18 cellular contexts compared by ENCODE assay signal in the genomic region with DNA sequence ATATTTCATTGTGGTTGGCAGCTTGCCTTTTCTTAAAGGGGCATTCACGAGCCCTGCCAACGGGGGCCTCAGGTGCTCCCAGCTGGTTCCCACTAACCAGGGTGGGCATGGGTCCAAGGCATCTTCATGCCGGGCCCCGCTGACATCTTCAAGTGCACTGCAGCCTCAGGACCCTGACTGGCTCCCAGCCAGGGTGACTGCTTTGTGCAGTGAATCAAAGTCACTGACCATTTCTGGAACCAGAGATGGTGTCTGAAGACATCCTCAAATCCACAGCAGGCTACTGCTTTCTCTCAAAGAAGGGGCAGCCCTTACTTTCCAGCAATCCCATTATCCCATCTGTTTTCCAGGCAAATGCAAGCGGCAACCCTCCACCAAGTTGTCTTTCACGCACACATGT.
DNase-seq lines count a peak whose midpoint lies in the region; ATAC-seq and TF ChIP-seq lines count a peak whose summit lies in the region.
"Had no signal": no experiment of that assay in that cellular context is flagged by ENCODE, and none has a peak within 500 bp of the region (broad histone marks: within the 10 kb centered on the region; RNA-seq: fewer than 3 reads in every experiment).

No MANE protein-coding gene starts in this region.

- no peaks in the 10 kb centered on the region for H3K36me3 ChIP-seq in uterus
- H3K36me3 ChIP-seq: BLaER1 treated with 17β-estradiol and CSF1 and Interleukin-3, amounts not matched to agents 10 nM and 100 nM had no signal

- no peaks in the 10 kb centered on the region for H3K27me3 ChIP-seq in uterus
- H3K27me3 ChIP-seq: BLaER1 treated with 17β-estradiol and CSF1 and Interleukin-3, amounts not matched to agents 10 nM and 100 nM had no signal

- no peak for TF ChIP-seq POLR2A in uterus (IDR thresholded peaks at IDR 0.05)

- intact Hi-C loops in uterus (cut with DNase I; ENCODE audit: low total_unique reads): no loop called here

- ATAC-seq in GM18498 (IDR thresholded peaks at IDR 0.05; ENCODE audit: unreplicated experiment): no peak
- ATAC-seq in GM21786 (IDR thresholded peaks at IDR 0.05; ENCODE audit: unreplicated experiment): no peak
- ATAC-seq: K562 had no signal

- H3K9me3 ChIP-seq in uterus: no peaks in the 10 kb centered on the region

- TF ChIP-seq CTCF in coronary artery (IDR thresholded peaks at IDR 0.05) (no peak), uterus (IDR thresholded peaks at IDR 0.05) (no peak)

- peak; percentile 25 to 58 for DNase-seq in NCI-H524 (lab: John Stamatoyannopoulos, UW)
- DNase-seq in NCI-H524 treated with DMSO at 0.1 percent for 48 hours (lab: John Stamatoyannopoulos, UW): no peak
- no peak for DNase-seq in coronary artery (ENCODE audit: low spot score)
- peak; percentile 72 for DNase-seq in mesenteric fat pad (ENCODE audit: low spot score)
- peak; percentile 19 to 43 for DNase-seq in uterus
- DNase-seq in stimulated activated CD4-positive, alpha-beta T cell treated with anti-CD3 and anti-CD28 coated beads, Interleukin-4, amount 100 ng/mL, for 1 hour: no peak
- DNase-seq: CD8-positive, alpha-beta memory T cell; GDM1; HFFc6; NCI-H1436 treated with DMSO at 0.1 percent for 48 hours; NCI-H2081 treated with DMSO at 0.1 percent for 48 hours; NCI-H2227 treated with DMSO at 0.1 percent for 48 hours; NCI-H526 treated with DMSO at 0.1 percent for 48 hours; NK-92 treated with Interleukin-12 subunit alpha and Interleukin-12 subunit beta, amount 100 ng/mL, for 24 hours had no signal

- H3K4me1 ChIP-seq in uterus: no peaks in the 10 kb centered on the region

- H3K4me3 ChIP-seq in coronary artery: peak overlapping the region; percentile 30
- no peak overlapping the region for H3K4me3 ChIP-seq in uterus
- H3K4me3 ChIP-seq: BLaER1 treated with 17β-estradiol and CSF1 and Interleukin-3, amounts not matched to agents 10 nM and 100 nM; K562 had no signal

- H3K27ac ChIP-seq in coronary artery (peak overlapping the region in 1 of 2 donors; percentile 63), uterus (no peak overlapping the region)
- H3K27ac ChIP-seq: BLaER1 treated with 17β-estradiol and CSF1 and Interleukin-3, amounts not matched to agents 10 nM and 100 nM had no signal

Comparison
In these comparisons a context has a peak if more than half of its experiments do, and no peak if none do; other contexts are left out.
1. DNase-seq: peak in NCI-H524 (2 of 2), mesenteric fat pad (single experiment) and uterus (2 of 2); none in NCI-H524 treated with DMSO at 0.1 percent for 48 hours (single experiment), coronary artery (single experiment) and stimulated activated CD4-positive, alpha-beta T cell treated with anti-CD3 and anti-CD28 coated beads, Interleukin-4, amount 100 ng/mL, for 1 hour (single experiment).